Comparison of ENCODE assay signal across 20 cellular contexts in the genomic region with DNA sequence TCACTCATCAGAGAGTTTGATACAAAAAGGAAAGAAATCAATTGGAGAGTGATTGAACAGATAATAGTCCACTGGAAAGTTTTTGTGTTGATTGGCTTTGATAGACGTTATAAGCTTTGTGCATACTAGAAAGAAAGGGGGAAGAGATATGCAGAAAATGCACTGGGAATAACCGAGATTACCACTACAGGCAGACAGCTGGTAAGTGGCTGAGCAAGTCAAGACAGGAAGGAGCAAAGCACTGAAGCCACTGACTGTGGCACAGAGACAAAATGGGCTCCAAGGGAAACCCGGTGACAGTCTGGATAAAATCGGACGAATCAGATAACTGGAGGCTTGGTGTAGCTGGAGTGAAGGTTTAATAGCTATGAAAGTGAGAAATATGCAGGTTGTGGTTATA.
"Had no signal": no experiment of that assay in that cellular context is flagged by ENCODE, and none has a peak within 500 bp of the region (broad histone marks: within the 10 kb centered on the region; RNA-seq: fewer than 3 reads in every experiment).

No MANE protein-coding gene starts in this region.

- H3K9ac ChIP-seq: parathyroid adenoma had no signal

- H3K79me2 ChIP-seq: parathyroid adenoma had no signal

- ATAC-seq: activated CD8-positive, alpha-beta memory T cell treated with anti-CD3 and anti-CD28 coated beads, Interleukin-2, amount 10 ng/mL, durations not matched to agents 7 days and 5 days; effector memory CD8-positive, alpha-beta T cell; left lung; naive thymus-derived CD4-positive, alpha-beta T cell; right lobe of liver; stimulated activated memory B cell treated with anti-CD40 and anti-IgM and Interleukin-4, amounts not matched to agents 10 μg/mL and 1 μg/mL and 100 μg/mL, for 72 hours had no signal

- H3K4me3 ChIP-seq: left lung, right lobe of liver, spleen, testis, upper lobe of left lung had no signal

- DNase-seq: activated B cell treated with CpG ODN at 0.5 μM for 24 hours; activated CD4-positive, alpha-beta memory T cell treated with anti-CD3 and anti-CD28 coated beads for 36 hours; activated CD4-positive, alpha-beta T cell treated with anti-CD3 and anti-CD28 coated beads for 4 hours; activated CD8-positive, alpha-beta memory T cell treated with anti-CD3 and anti-CD28 coated beads, Interleukin-2, amount 10 ng/mL, durations not matched to agents 7 days and 5 days; amniotic stem cell; effector memory CD8-positive, alpha-beta T cell; foreskin melanocyte; head of caudate nucleus; kidney; left lung; naive thymus-derived CD4-positive, alpha-beta T cell; right lobe of liver; spleen; stimulated activated CD4-positive, alpha-beta T cell treated with anti-CD3 and anti-CD28 coated beads, Interleukin-4, amount 100 ng/mL, for 4 hours; T-helper 9 cell; testis; upper lobe of left lung had no signal

- FAIRE-seq: kidney had no signal

- H3K9me3 ChIP-seq: left lung, right lobe of liver, spleen, testis, upper lobe of left lung had no signal

- H3K27me3 ChIP-seq: left lung, right lobe of liver, spleen, testis, upper lobe of left lung had no signal

- H3K4me1 ChIP-seq: left lung, parathyroid adenoma, right lobe of liver, testis, upper lobe of left lung had no signal

- H3K27ac ChIP-seq: epithelial cell of prostate, left lung, parathyroid adenoma, right lobe of liver, spleen, testis, upper lobe of left lung had no signal

- H3K36me3 ChIP-seq: left lung, right lobe of liver, spleen, upper lobe of left lung had no signal

- H2AFZ ChIP-seq: parathyroid adenoma had no signal
